ENCODE assay signal across 12 cellular contexts in the genomic region with DNA sequence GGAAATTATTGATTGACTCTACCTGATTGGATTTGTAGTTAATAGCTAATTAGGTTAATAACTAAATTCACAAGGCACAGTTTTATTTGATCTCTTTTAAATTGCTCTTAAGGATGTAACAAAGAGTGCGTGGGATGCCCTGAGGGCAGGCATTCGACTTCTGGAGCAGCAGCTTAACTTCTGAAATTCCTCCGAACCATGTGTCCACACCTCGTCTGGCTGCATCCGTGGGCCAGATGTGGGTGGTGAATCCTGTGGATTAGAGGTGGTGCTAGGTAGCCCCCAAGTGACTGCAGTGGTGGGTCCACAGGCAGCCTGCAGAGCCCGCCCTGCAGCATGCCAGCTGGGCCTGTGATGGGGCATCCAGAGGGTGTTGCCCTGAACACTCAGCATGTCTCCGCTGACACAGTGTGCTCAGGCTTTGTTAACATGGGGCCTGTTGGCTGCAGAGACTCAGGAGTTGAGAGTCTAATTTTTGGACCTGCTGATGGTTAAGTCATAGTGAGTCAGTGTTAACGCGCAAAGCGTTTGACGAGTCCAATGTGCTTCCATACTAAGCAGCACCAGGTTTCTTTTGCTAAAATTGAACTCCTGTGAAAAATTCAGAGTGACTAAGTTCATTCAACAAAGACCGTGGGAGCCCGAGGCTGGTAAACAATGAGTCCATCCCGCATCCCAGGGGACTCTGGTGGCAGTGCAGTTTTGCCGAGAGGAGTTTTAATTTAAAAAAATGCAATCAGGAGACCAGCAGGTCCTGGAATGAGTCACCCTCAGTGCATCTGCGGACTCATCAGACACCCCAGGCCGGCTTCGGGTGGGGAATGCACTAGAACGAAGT. TPM values are rescaled to one million over a fixed set of nuclear protein-coding genes. Genes with fewer than 3 reads are reported as not detected.
DNase-seq lines count a peak whose midpoint lies in the region; ATAC-seq, FAIRE-seq and TF ChIP-seq lines count a peak whose summit lies in the region.
"Had no signal": no experiment of that assay in that cellular context is flagged by ENCODE, and none has a peak within 500 bp of the region (broad histone marks: within the 10 kb centered on the region; RNA-seq: fewer than 3 reads in every experiment).

No MANE protein-coding gene starts in this region.

- ATAC-seq in HG02870 (IDR thresholded peaks at IDR 0.05; ENCODE audit: unreplicated experiment) (no peak), GM18502 (IDR thresholded peaks at IDR 0.05; ENCODE audit: poor library complexity, unreplicated experiment) (no peak)

- no peaks in the 10 kb centered on the region for H3K27me3 ChIP-seq in endothelial cell of umbilical vein (ENCODE audit: control insufficient read depth in 2 of 2, insufficient read depth in 2 of 2, low read length in 2 of 2)

- H2AFZ ChIP-seq in endothelial cell of umbilical vein (ENCODE audit: low read depth, low read length): no peak overlapping the region

- peaks cover 7 to 9% of the 10 kb centered on the region in 2 experiments for H3K36me3 ChIP-seq in endothelial cell of umbilical vein (ENCODE audit: control insufficient read depth in 2 of 2, extremely low read depth in 1 of 2, insufficient read depth in 2 of 2, low read length in 2 of 2)

- no peaks in the 10 kb centered on the region for H3K79me2 ChIP-seq in endothelial cell of umbilical vein (ENCODE audit: control insufficient read depth, insufficient read depth, low read length)

- H3K4me2 ChIP-seq in endothelial cell of umbilical vein (ENCODE audit: insufficient read depth, low read length): no peak overlapping the region

- FAIRE-seq in G401.6 (lab: Jason Lieb, UNC) (peak; percentile 98), endothelial cell of umbilical vein (lab: Jason Lieb, UNC) (peak; percentile 24)
- FAIRE-seq: colon, TTC549 had no signal

- dilution Hi-C loops in endothelial cell of umbilical vein (cut with MboI; ENCODE audit: extremely low pct_ligation_motif_present, low sequenced_read_pairs): no loop called here

- no peak overlapping the region for H3K27ac ChIP-seq in endothelial cell of umbilical vein (ENCODE audit: insufficient read depth, low read depth, low read length)
- H3K27ac ChIP-seq: sigmoid colon had no signal

- H3K9ac ChIP-seq in endothelial cell of umbilical vein (replicated peaks; ENCODE audit: extremely low read depth, insufficient read depth, low read length): no peak overlapping the region

- CTCF ChIA-PET in endothelial cell of umbilical vein (lab: Charles Lee): no interaction called here

- no peaks in the 10 kb centered on the region for H3K9me1 ChIP-seq in endothelial cell of umbilical vein (replicated peaks; ENCODE audit: control insufficient read depth, extremely low read depth, insufficient read depth, low read length)

- no peak for TF ChIP-seq POLR2A in endothelial cell of umbilical vein (IDR thresholded peaks at IDR 0.05; ENCODE audit: low read depth, low read length)

- H4K20me1 ChIP-seq in endothelial cell of umbilical vein (replicated peaks; ENCODE audit: control insufficient read depth, extremely low read depth, insufficient read depth, low read length): no peaks in the 10 kb centered on the region

- DNase-seq in endothelial cell of umbilical vein (ENCODE audit: low read depth, low spot score): no peak
- DNase-seq in skeletal muscle cell (ENCODE audit: low read depth): peak; percentile 63
- no peak for DNase-seq in stimulated activated CD4-positive, alpha-beta T cell treated with anti-CD3 and anti-CD28 coated beads, Interleukin-2, amount 100 ng/mL, for 24 hours
- no peak for DNase-seq in COLO668 (lab: John Stamatoyannopoulos, UW; ENCODE audit: unreplicated experiment)
- DNase-seq: DMS79 treated with DMSO at 0.1 percent for 48 hours, sigmoid colon had no signal

- BruUV-seq in endothelial cell of umbilical vein (replicated peaks; lab: Mats Ljungman, UMichigan): no TSS peak

- POLR2A ChIA-PET in endothelial cell of umbilical vein (lab: Charles Lee): no interaction called here

- no peak overlapping the region for H3K4me3 ChIP-seq in endothelial cell of umbilical vein (replicated peaks in 1 of 3; ENCODE audit: insufficient read depth in 1 of 3, low read depth in 1 of 3, low read length in 3 of 3)
- H3K4me3 ChIP-seq in skeletal muscle cell (ENCODE audit: low read depth, low read length): no peak overlapping the region
- H3K4me3 ChIP-seq: sigmoid colon had no signal

- intact Hi-C loops in endothelial cell of umbilical vein (cut with micrococcal nuclease): no loop called here

- H3K9me3 ChIP-seq in endothelial cell of umbilical vein (replicated peaks; ENCODE audit: control insufficient read depth, insufficient read depth, low read length): no peaks in the 10 kb centered on the region
- H3K9me3 ChIP-seq: sigmoid colon had no signal

- no peak for TF ChIP-seq CTCF in endothelial cell of umbilical vein (IDR thresholded peaks at IDR 0.05; ENCODE audit: extremely low read depth in 1 of 2, insufficient read depth in 1 of 2, low read depth in 1 of 2, low read length in 2 of 2)

- peaks cover 3% of the 10 kb centered on the region for H3K4me1 ChIP-seq in endothelial cell of umbilical vein (ENCODE audit: control insufficient read depth, extremely low read depth, insufficient read depth, low read length)

TF ChIP-seq in PFSK-1, 5 proteins besides CTCF, POLR2A, EP300 and RAD21:
- 0 out of 2 replicates have a peak, but pooled peaks have one; percentile 18 for TF ChIP-seq TAF1 (IDR thresholded peaks at IDR 0.05; ENCODE audit: borderline replicate concordance, insufficient read depth, low read length)
- TF ChIP-seq POLR2AphosphoS5 (IDR thresholded peaks at IDR 0.05; ENCODE audit: low read depth, low read length): no peak

TF ChIP-seq in endothelial cell of umbilical vein, 7 proteins besides CTCF, POLR2A, EP300 and RAD21:
- TF ChIP-seq FOS (IDR thresholded peaks at IDR 0.05; ENCODE audit: borderline replicate concordance, insufficient read depth, low read length) (no peak), POLR2AphosphoS5 (IDR thresholded peaks at IDR 0.05; ENCODE audit: insufficient read depth, low read depth, low read length) (no peak), GATA2 (IDR thresholded peaks at IDR 0.05; ENCODE audit: insufficient read depth, insufficient read length, low read depth, low read length) (no peak)

RNA-seq across cellular contexts. Expression of a gene that starts 3.8 kb away (rescaled TPM):
- 0.64 TPM for polyA plus RNA-seq in PFSK-1 (2012; ENCODE audit: insufficient read length, low read depth)
- total RNA-seq in endothelial cell of umbilical vein: 0.42 TPM in 1 of 2 replicates, not detected in the other
- polyA plus RNA-seq in endothelial cell of umbilical vein: 0.33 and 0.81 TPM in 2 replicates
- 0.09 and 0.23 TPM in 2 replicates for polyA plus RNA-seq in endothelial cell of umbilical vein (2011; cell fraction: cytosol; rRNA removed)
- not detected in 2 replicates for polyA plus RNA-seq in endothelial cell of umbilical vein (2011; cell fraction: nucleus; rRNA removed)
- polyA plus RNA-seq in endothelial cell of umbilical vein (2012): 0.41 TPM in 1 of 2 replicates, not detected in the other
- not detected in 2 replicates for polyA minus RNA-seq in endothelial cell of umbilical vein
- not detected for polyA minus RNA-seq in endothelial cell of umbilical vein (2011; cell fraction: cytosol; rRNA and poly(A)+ RNA removed)
- polyA minus RNA-seq in endothelial cell of umbilical vein (2011; cell fraction: nucleus; rRNA and poly(A)+ RNA removed): not detected in 2 replicates

RNA-seq across cellular contexts. Expression of a gene that starts 6.7 kb away (rescaled TPM):
- polyA plus RNA-seq in PFSK-1 (2012; ENCODE audit: insufficient read length, low read depth): 382 TPM
- total RNA-seq in endothelial cell of umbilical vein: 126 and 128 TPM in 2 replicates
- 801 and 844 TPM in 2 replicates for polyA plus RNA-seq in endothelial cell of umbilical vein
- 408 and 478 TPM in 2 replicates for polyA plus RNA-seq in endothelial cell of umbilical vein (2011; cell fraction: cytosol; rRNA removed)
- 130 and 153 TPM in 2 replicates for polyA plus RNA-seq in endothelial cell of umbilical vein (2011; cell fraction: nucleus; rRNA removed)
- polyA plus RNA-seq in endothelial cell of umbilical vein (2012): 181 and 236 TPM in 2 replicates
- polyA minus RNA-seq in endothelial cell of umbilical vein: 90.8 and 105 TPM in 2 replicates
- 57.0 TPM for polyA minus RNA-seq in endothelial cell of umbilical vein (2011; cell fraction: cytosol; rRNA and poly(A)+ RNA removed)
- 14.8 and 21.0 TPM in 2 replicates for polyA minus RNA-seq in endothelial cell of umbilical vein (2011; cell fraction: nucleus; rRNA and poly(A)+ RNA removed)

RNA-seq across cellular contexts. Expression of a gene that starts 6.9 kb away (rescaled TPM):
- 217 TPM for polyA plus RNA-seq in PFSK-1 (2012; ENCODE audit: insufficient read length, low read depth)
- total RNA-seq in endothelial cell of umbilical vein: 175 and 183 TPM in 2 replicates
- polyA plus RNA-seq in endothelial cell of umbilical vein: 92.0 and 101 TPM in 2 replicates
- 141 and 155 TPM in 2 replicates for polyA plus RNA-seq in endothelial cell of umbilical vein (2011; cell fraction: cytosol; rRNA removed)
- polyA plus RNA-seq in endothelial cell of umbilical vein (2011; cell fraction: nucleus; rRNA removed): 92.7 and 104 TPM in 2 replicates
- 107 and 129 TPM in 2 replicates for polyA plus RNA-seq in endothelial cell of umbilical vein (2012)
- 91.3 and 110 TPM in 2 replicates for polyA minus RNA-seq in endothelial cell of umbilical vein
- 82.1 TPM for polyA minus RNA-seq in endothelial cell of umbilical vein (2011; cell fraction: cytosol; rRNA and poly(A)+ RNA removed)
- polyA minus RNA-seq in endothelial cell of umbilical vein (2011; cell fraction: nucleus; rRNA and poly(A)+ RNA removed): 20.8 and 37.7 TPM in 2 replicates

RNA-seq across cellular contexts. Expression of a gene that starts 13.0 kb away (rescaled TPM):
- 63.4 TPM for polyA plus RNA-seq in PFSK-1 (2012; ENCODE audit: insufficient read length, low read depth)
- 52.3 and 57.1 TPM in 2 replicates for total RNA-seq in endothelial cell of umbilical vein
- 52.0 and 54.6 TPM in 2 replicates for polyA plus RNA-seq in endothelial cell of umbilical vein
- 46.0 and 49.9 TPM in 2 replicates for polyA plus RNA-seq in endothelial cell of umbilical vein (2011; cell fraction: cytosol; rRNA removed)
- 75.1 and 77.2 TPM in 2 replicates for polyA plus RNA-seq in endothelial cell of umbilical vein (2011; cell fraction: nucleus; rRNA removed)
- 25.4 and 27.0 TPM in 2 replicates for polyA plus RNA-seq in endothelial cell of umbilical vein (2012)
- 34.8 and 35.2 TPM in 2 replicates for polyA minus RNA-seq in endothelial cell of umbilical vein
- polyA minus RNA-seq in endothelial cell of umbilical vein (2011; cell fraction: cytosol; rRNA and poly(A)+ RNA removed): 16.9 TPM
- 11.0 and 18.7 TPM in 2 replicates for polyA minus RNA-seq in endothelial cell of umbilical vein (2011; cell fraction: nucleus; rRNA and poly(A)+ RNA removed)

RNA-seq across cellular contexts. Expression of a gene that starts 19.7 kb away (rescaled TPM):
- 44.3 TPM for polyA plus RNA-seq in PFSK-1 (2012; ENCODE audit: insufficient read length, low read depth)
- total RNA-seq in endothelial cell of umbilical vein: 24.3 and 28.8 TPM in 2 replicates
- polyA plus RNA-seq in endothelial cell of umbilical vein: 9.5 and 11.6 TPM in 2 replicates
- polyA plus RNA-seq in endothelial cell of umbilical vein (2011; cell fraction: cytosol; rRNA removed): 5.6 and 7.1 TPM in 2 replicates
- 37.6 and 38.6 TPM in 2 replicates for polyA plus RNA-seq in endothelial cell of umbilical vein (2011; cell fraction: nucleus; rRNA removed)
- 14.2 and 15.4 TPM in 2 replicates for polyA plus RNA-seq in endothelial cell of umbilical vein (2012)
- 13.1 and 18.4 TPM in 2 replicates for polyA minus RNA-seq in endothelial cell of umbilical vein
- polyA minus RNA-seq in endothelial cell of umbilical vein (2011; cell fraction: cytosol; rRNA and poly(A)+ RNA removed): 23.1 TPM
- 19.7 and 32.4 TPM in 2 replicates for polyA minus RNA-seq in endothelial cell of umbilical vein (2011; cell fraction: nucleus; rRNA and poly(A)+ RNA removed)
